In the genomic region with DNA sequence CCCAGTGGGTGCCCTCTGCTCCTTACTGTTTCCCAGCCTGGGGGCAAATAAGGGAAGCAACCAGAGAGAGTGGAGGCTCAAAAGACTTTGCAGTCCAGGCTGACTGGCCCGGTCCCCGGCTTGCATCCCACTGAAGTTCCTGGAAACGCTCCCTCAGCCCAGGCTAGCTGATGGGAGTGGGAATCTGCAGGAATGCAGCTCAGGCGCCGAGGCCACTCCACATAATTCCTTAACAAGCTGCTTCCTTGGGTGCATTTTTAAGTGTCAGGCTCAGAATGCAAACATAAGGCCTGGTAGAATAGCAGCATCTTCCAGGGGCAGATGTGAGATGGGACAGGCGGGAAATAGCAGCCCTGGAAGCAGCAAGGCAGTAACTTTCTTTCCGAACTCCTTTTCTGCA, we compare ENCODE assay signal across 12 cellular contexts. TPM values are rescaled to one million over a fixed set of nuclear protein-coding genes. Genes with fewer than 3 reads are reported as not detected.
A peak's percentile ranks its signal among the peaks of the same experiment; 100 is the strongest.
DNase-seq lines count a peak whose midpoint lies in the region; ATAC-seq, FAIRE-seq and TF ChIP-seq lines count a peak whose summit lies in the region.
"Had no signal": no experiment of that assay in that cellular context is flagged by ENCODE, and none has a peak within 500 bp of the region (broad histone marks: within the 10 kb centered on the region; RNA-seq: fewer than 3 reads in every experiment).

No MANE protein-coding gene starts in this region.

- H3K36me3 ChIP-seq in SK-N-SH (replicated peaks in 1 of 2; ENCODE audit: control insufficient read depth in 1 of 2, insufficient read depth in 2 of 2, low read length in 1 of 2) (peaks cover 11 to 13% of the 10 kb centered on the region in 2 experiments), keratinocyte (ENCODE audit: control insufficient read depth in 2 of 2, extremely low read depth in 1 of 2, insufficient read depth in 2 of 2, low read length in 2 of 2) (peaks cover 19 to 23% of the 10 kb centered on the region in 2 experiments), gastrocnemius medialis (no peaks in the 10 kb centered on the region)
- H3K36me3 ChIP-seq: BLaER1 had no signal

- intact Hi-C loops in gastrocnemius medialis (cut with DNase I; ENCODE audit: low total_unique reads): no loop called here

- H2AFZ ChIP-seq in SK-N-SH (ENCODE audit: low read depth) (no peak overlapping the region), keratinocyte (ENCODE audit: control insufficient read depth, low read length) (no peak overlapping the region)
- H2AFZ ChIP-seq: parathyroid adenoma had no signal

- TF ChIP-seq CTCF in C4-2B (conservative IDR thresholded peaks at IDR 0.05) (no peak), SK-N-SH (IDR thresholded peaks at IDR 0.05) (no peak), keratinocyte (optimal IDR thresholded peaks at IDR 0.05 in 1 of 3, IDR thresholded peaks at IDR 0.05 in 1 of 3, conservative IDR thresholded peaks at IDR 0.05 in 1 of 3; ENCODE audit: extremely low read depth in 1 of 3, insufficient read depth in 2 of 3, low read length in 3 of 3) (no peak), gastrocnemius medialis (IDR thresholded peaks at IDR 0.05 in 4 of 5, conservative IDR thresholded peaks at IDR 0.05 in 1 of 5) (no peak)

- H3K9ac ChIP-seq in SK-N-SH (no peak overlapping the region), keratinocyte (ENCODE audit: control insufficient read depth, extremely low read depth, insufficient read depth, low read length) (no peak overlapping the region)
- H3K9ac ChIP-seq: BLaER1, parathyroid adenoma had no signal

- 81% methylated on average over 7 of the region's 7 CpGs for WGBS in SK-N-SH (ENCODE audit: low lambda C conversion rate)

- CTCF ChIA-PET in SK-N-SH (lab: Yijun Ruan, JAX): no interaction called here
- CTCF ChIA-PET in activated CD4-positive, alpha-beta memory T cell treated with anti-CD3 and anti-CD28 coated beads, Interleukin-2, amount 10 ng/mL, durations not matched to agents 7 days and 5 days (lab: Charles Lee): no interaction called here

- POLR2A ChIA-PET in SK-N-SH (lab: Yijun Ruan, JAX): no interaction called here
- POLR2A ChIA-PET in activated CD4-positive, alpha-beta memory T cell treated with anti-CD3 and anti-CD28 coated beads, Interleukin-2, amount 10 ng/mL, durations not matched to agents 7 days and 5 days (lab: Charles Lee): no interaction called here

- H3K4me1 ChIP-seq in SK-N-SH (ENCODE audit: control insufficient read depth in 1 of 2, insufficient read depth in 2 of 2, low read depth in 1 of 2, low read length in 1 of 2): peaks cover 29 to 58% of the 10 kb centered on the region in 2 experiments; a peak in 3 of 4 replicates
- peaks cover 54% of the 10 kb centered on the region for H3K4me1 ChIP-seq in keratinocyte (ENCODE audit: control insufficient read depth, extremely low read depth, insufficient read depth, low read length)
- H3K4me1 ChIP-seq in gastrocnemius medialis: peaks cover 37 to 52% of the 10 kb centered on the region in 2 donors
- H3K4me1 ChIP-seq: parathyroid adenoma had no signal

- no peak overlapping the region for H3K4me3 Mint-ChIP-seq in activated naive CD8-positive, alpha-beta T cell treated with anti-CD3 and anti-CD28 coated beads, Interleukin-2, amount 50 U/mL, for 24 hours
- H3K4me3 Mint-ChIP-seq in activated CD4-positive, alpha-beta memory T cell treated with anti-CD3 and anti-CD28 coated beads, Interleukin-2, amount 10 ng/mL, durations not matched to agents 7 days and 5 days: no peak overlapping the region

- DNase-seq in SK-N-SH (no peak), keratinocyte (ENCODE audit: low read depth, low spot score) (no peak), gastrocnemius medialis (no peak), urothelium cell line (ENCODE audit: low spot score) (no peak), SIG-M5 treated with dmso at 0.1 percent for 504 hours (lab: John Stamatoyannopoulos, UW; ENCODE audit: unreplicated experiment) (no peak)
- no peak for DNase-seq in activated naive CD8-positive, alpha-beta T cell treated with anti-CD3 and anti-CD28 coated beads, Interleukin-2, amount 50 U/mL, for 24 hours
- no peak for DNase-seq in activated CD4-positive, alpha-beta memory T cell treated with anti-CD3 and anti-CD28 coated beads, Interleukin-2, amount 10 ng/mL, durations not matched to agents 7 days and 5 days
- DNase-seq: activated CD4-positive, alpha-beta T cell treated with anti-CD3 and anti-CD28 coated beads for 4 hours; activated naive CD4-positive, alpha-beta T cell treated with Interleukin-2 at 50 U/mL for 16 hours had no signal

- TF ChIP-seq POLR2A in gastrocnemius medialis (IDR thresholded peaks at IDR 0.05): no peak

- in situ Hi-C loops in gastrocnemius medialis (cut with MboI; ENCODE audit: low sequenced_read_pairs in 4 of 4): no loop called here

- H4K20me1 ChIP-seq in SK-N-SH (ENCODE audit: insufficient read depth) (no peaks in the 10 kb centered on the region), keratinocyte (ENCODE audit: control insufficient read depth, extremely low read depth, insufficient read depth, low read length) (no peaks in the 10 kb centered on the region)
- H4K20me1 ChIP-seq: BLaER1 had no signal

- H3K27ac Mint-ChIP-seq in activated naive CD8-positive, alpha-beta T cell treated with anti-CD3 and anti-CD28 coated beads, Interleukin-2, amount 50 U/mL, for 24 hours: no peak overlapping the region
- H3K27ac Mint-ChIP-seq in activated CD4-positive, alpha-beta memory T cell treated with anti-CD3 and anti-CD28 coated beads, Interleukin-2, amount 10 ng/mL, durations not matched to agents 7 days and 5 days: no peak overlapping the region

- no peaks in the 10 kb centered on the region for H3K9me2 ChIP-seq in SK-N-SH

- H3K9me3 Mint-ChIP-seq in activated naive CD8-positive, alpha-beta T cell treated with anti-CD3 and anti-CD28 coated beads, Interleukin-2, amount 50 U/mL, for 24 hours: no peaks in the 10 kb centered on the region
- no peaks in the 10 kb centered on the region for H3K9me3 Mint-ChIP-seq in activated CD4-positive, alpha-beta memory T cell treated with anti-CD3 and anti-CD28 coated beads, Interleukin-2, amount 10 ng/mL, durations not matched to agents 7 days and 5 days

- H3K4me1 Mint-ChIP-seq in activated naive CD8-positive, alpha-beta T cell treated with anti-CD3 and anti-CD28 coated beads, Interleukin-2, amount 50 U/mL, for 24 hours: peaks cover 8% of the 10 kb centered on the region
- H3K4me1 Mint-ChIP-seq in activated CD4-positive, alpha-beta memory T cell treated with anti-CD3 and anti-CD28 coated beads, Interleukin-2, amount 10 ng/mL, durations not matched to agents 7 days and 5 days: no peaks in the 10 kb centered on the region

- no peaks in the 10 kb centered on the region for H3K27me3 ChIP-seq in SK-N-SH (ENCODE audit: insufficient read depth)
- H3K27me3 ChIP-seq in keratinocyte (ENCODE audit: control insufficient read depth, extremely low read depth, insufficient read depth, low read length): no peaks in the 10 kb centered on the region
- no peaks in the 10 kb centered on the region for H3K27me3 ChIP-seq in gastrocnemius medialis

- no peak for TF ChIP-seq EP300 in SK-N-SH (IDR thresholded peaks at IDR 0.05; ENCODE audit: borderline replicate concordance in 1 of 2, low read depth in 1 of 2, low read length in 1 of 2)

- FAIRE-seq in keratinocyte (lab: Jason Lieb, UNC): no peak
- FAIRE-seq in urothelium cell line (lab: Jason Lieb, UNC): no peak

- no peaks in the 10 kb centered on the region for H3K9me1 ChIP-seq in keratinocyte (ENCODE audit: control insufficient read depth, extremely low read depth, insufficient read depth, low read length)

- H3K4me2 ChIP-seq in SK-N-SH (no peak overlapping the region; the same call in 1 of the 2 replicates), keratinocyte (ENCODE audit: control insufficient read depth, extremely low read depth, insufficient read depth, low read depth, low read length) (peak overlapping the region; percentile 69)

- H3K27me3 Mint-ChIP-seq in activated naive CD8-positive, alpha-beta T cell treated with anti-CD3 and anti-CD28 coated beads, Interleukin-2, amount 50 U/mL, for 24 hours: no peaks in the 10 kb centered on the region
- peaks cover 4% of the 10 kb centered on the region for H3K27me3 Mint-ChIP-seq in activated CD4-positive, alpha-beta memory T cell treated with anti-CD3 and anti-CD28 coated beads, Interleukin-2, amount 10 ng/mL, durations not matched to agents 7 days and 5 days

- peaks cover 30% of the 10 kb centered on the region for H3F3A ChIP-seq in SK-N-SH (replicated peaks; ENCODE audit: insufficient read depth)

- H3K79me2 ChIP-seq in SK-N-SH (ENCODE audit: insufficient read depth) (peaks cover 23% of the 10 kb centered on the region), keratinocyte (ENCODE audit: control insufficient read depth, insufficient read depth, low read length) (no peaks in the 10 kb centered on the region)
- H3K79me2 ChIP-seq: parathyroid adenoma had no signal

- ATAC-seq in gastrocnemius medialis: no peak
- ATAC-seq in activated naive CD8-positive, alpha-beta T cell treated with anti-CD3 and anti-CD28 coated beads, Interleukin-2, amount 50 U/mL, for 24 hours: no peak

- H3K36me3 Mint-ChIP-seq in activated naive CD8-positive, alpha-beta T cell treated with anti-CD3 and anti-CD28 coated beads, Interleukin-2, amount 50 U/mL, for 24 hours (ENCODE audit: low read depth): no peaks in the 10 kb centered on the region
- no peaks in the 10 kb centered on the region for H3K36me3 Mint-ChIP-seq in activated CD4-positive, alpha-beta memory T cell treated with anti-CD3 and anti-CD28 coated beads, Interleukin-2, amount 10 ng/mL, durations not matched to agents 7 days and 5 days (ENCODE audit: low read depth)

- peak overlapping the region; percentile 62 for H3K27ac ChIP-seq in C4-2B
- H3K27ac ChIP-seq in SK-N-SH (ENCODE audit: low read depth in 2 of 2, low read length in 1 of 2): peak overlapping the region; percentile 80 to 96
- H3K27ac ChIP-seq in keratinocyte (ENCODE audit: control insufficient read depth, insufficient read depth, low read length): peak overlapping the region; percentile 52
- H3K27ac ChIP-seq in gastrocnemius medialis: peak overlapping the region in 3 of 4 donors; percentile 69 to 79 (median 74)
- H3K27ac ChIP-seq: BLaER1, parathyroid adenoma had no signal

- TF ChIP-seq RAD21 in SK-N-SH (IDR thresholded peaks at IDR 0.05; ENCODE audit: low read length): no peak

- H3K9me3 ChIP-seq in SK-N-SH (no peaks in the 10 kb centered on the region), keratinocyte (ENCODE audit: control insufficient read depth, low read depth, low read length) (no peaks in the 10 kb centered on the region), gastrocnemius medialis (no peaks in the 10 kb centered on the region)
- H3K9me3 ChIP-seq: BLaER1 had no signal

- H3K4me3 ChIP-seq in SK-N-SH (ENCODE audit: low read depth in 2 of 2, low read length in 1 of 2) (no peak overlapping the region), keratinocyte (ENCODE audit: control insufficient read depth in 2 of 3, extremely low read depth in 1 of 3, insufficient read depth in 2 of 3, low read depth in 1 of 3, low read length in 3 of 3) (no peak overlapping the region), gastrocnemius medialis (no peak overlapping the region)
- H3K4me3 ChIP-seq: BLaER1 had no signal

- dilution Hi-C loops in keratinocyte (cut with MboI; ENCODE audit: extremely low pct_ligation_motif_present, low sequenced_read_pairs): no loop called here

RNA-seq across cellular contexts. Expression of a gene that starts 39.1 kb away (rescaled TPM):
- 752 and 1,162 TPM in 2 replicates for polyA plus RNA-seq in SK-N-SH (2012; rRNA removed)
- polyA plus RNA-seq in SK-N-SH (2012; cell fraction: cytosol; rRNA removed): 1,039 and 1,258 TPM in 2 replicates
- polyA plus RNA-seq in SK-N-SH (2012; cell fraction: nucleus; rRNA removed): 308 and 341 TPM in 2 replicates
- polyA plus RNA-seq in keratinocyte: 1,089 to 1,483 TPM (median 1,450 TPM) in 3 replicates
- 769 TPM for polyA plus RNA-seq in keratinocyte (2011; ENCODE audit: low read depth)
- 863 and 1,235 TPM in 2 replicates for polyA plus RNA-seq in keratinocyte (2011; cell fraction: cytosol; rRNA removed)
- polyA plus RNA-seq in keratinocyte (2011; cell fraction: nucleus; rRNA removed): 267 and 297 TPM in 2 replicates
- polyA plus RNA-seq in keratinocyte (2012; ENCODE audit: low replicate concordance): 1,861 and 2,131 TPM in 2 replicates
- 257 to 398 TPM (median 392 TPM) in 3 replicates for polyA minus RNA-seq in keratinocyte
- 683 TPM for polyA minus RNA-seq in keratinocyte (2011; cell fraction: cytosol; rRNA and poly(A)+ RNA removed)
- polyA minus RNA-seq in keratinocyte (2011; cell fraction: nucleus; rRNA and poly(A)+ RNA removed): 94.8 and 128 TPM in 2 replicates
- 100 to 1,000 TPM; 598 to 693 (median 633) TPM for total RNA-seq in gastrocnemius medialis
- 100 to 1,000 TPM; 817 to 856 TPM for total RNA-seq in activated CD4-positive, alpha-beta memory T cell treated with anti-CD3 and anti-CD28 coated beads, Interleukin-2, amount 10 ng/mL, durations not matched to agents 7 days and 5 days

RNA-seq across cellular contexts. Expression of a gene that starts 39.3 kb away (rescaled TPM):
- polyA plus RNA-seq in SK-N-SH (2012; rRNA removed) (6.4 and 8.0 TPM in 2 replicates), keratinocyte (3.4 to 5.4 TPM (median 5.1 TPM) in 3 replicates)
- polyA plus RNA-seq in SK-N-SH (2012; cell fraction: cytosol; rRNA removed): 2.5 and 2.7 TPM in 2 replicates
- polyA plus RNA-seq in SK-N-SH (2012; cell fraction: nucleus; rRNA removed): 44.1 and 62.7 TPM in 2 replicates
- polyA plus RNA-seq in keratinocyte (2011; ENCODE audit: low read depth): 9.0 TPM
- 1.2 and 2.6 TPM in 2 replicates for polyA plus RNA-seq in keratinocyte (2011; cell fraction: cytosol; rRNA removed)
- 23.5 and 30.4 TPM in 2 replicates for polyA plus RNA-seq in keratinocyte (2011; cell fraction: nucleus; rRNA removed)
- 2.4 and 4.1 TPM in 2 replicates for polyA plus RNA-seq in keratinocyte (2012; ENCODE audit: low replicate concordance)
- 5.9 to 16.1 TPM (median 8.5 TPM) in 3 replicates for polyA minus RNA-seq in keratinocyte
- 2.5 TPM for polyA minus RNA-seq in keratinocyte (2011; cell fraction: cytosol; rRNA and poly(A)+ RNA removed)
- polyA minus RNA-seq in keratinocyte (2011; cell fraction: nucleus; rRNA and poly(A)+ RNA removed): 15.6 and 30.3 TPM in 2 replicates
- 1 to 10 TPM in 2 of 4 donors, under 1 TPM in 2; 0.55 to 6.5 (median 1.1) TPM for total RNA-seq in gastrocnemius medialis
- 10 to 100 TPM; 17.8 to 22.4 TPM for total RNA-seq in activated CD4-positive, alpha-beta memory T cell treated with anti-CD3 and anti-CD28 coated beads, Interleukin-2, amount 10 ng/mL, durations not matched to agents 7 days and 5 days
